In the genomic region with DNA sequence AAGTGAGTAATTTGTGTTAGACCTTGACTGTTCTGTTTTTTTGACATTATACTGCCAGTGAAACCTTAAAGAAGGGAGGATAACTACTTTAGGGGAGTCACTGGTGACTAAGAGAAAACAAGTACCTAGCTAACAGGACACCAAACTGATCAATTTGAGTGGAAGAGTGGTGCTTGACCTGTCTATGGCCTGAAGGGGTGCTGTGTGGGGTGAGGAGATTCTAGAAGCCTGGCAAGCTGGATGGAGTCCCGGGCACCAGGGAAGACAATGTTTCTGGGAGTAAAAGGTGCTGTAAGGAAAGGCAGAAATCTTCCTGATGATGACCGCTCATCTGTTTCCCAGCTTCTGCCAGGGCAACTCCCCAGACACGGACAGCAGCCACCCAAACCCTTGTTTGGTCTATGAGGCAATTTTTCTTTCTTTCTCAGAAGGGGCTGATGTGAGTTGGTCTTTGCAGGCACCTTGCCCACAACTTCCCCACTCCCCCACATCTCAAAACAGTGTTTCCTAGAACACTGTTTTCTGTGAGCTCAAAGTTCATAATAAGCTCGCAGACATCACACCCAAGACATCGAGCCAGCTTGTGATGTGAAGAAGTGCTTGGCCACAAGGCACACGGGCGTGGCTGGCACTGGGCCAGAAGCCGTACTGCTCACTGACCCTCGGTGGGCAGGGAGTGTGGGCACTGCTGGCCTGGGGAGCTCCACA, we compare ENCODE assay signal across 8 cellular contexts. TPM values are rescaled to one million over a fixed set of nuclear protein-coding genes. Genes with fewer than 3 reads are reported as not detected.
DNase-seq lines count a peak whose midpoint lies in the region; ATAC-seq and TF ChIP-seq lines count a peak whose summit lies in the region.

No MANE protein-coding gene starts in this region.

- peaks cover 29% of the 10 kb centered on the region for H3K4me1 ChIP-seq in upper lobe of right lung
- H3K4me1 ChIP-seq in tibial nerve, result peaks cover 0 to 18% (median 7%) of the 10 kb centered on the region in 4 donors

- intact Hi-C loops in upper lobe of right lung (cut with DNase I), result no loop called here

- TF ChIP-seq POLR2A in tibial nerve (IDR thresholded peaks at IDR 0.05), result no peak

- TF ChIP-seq CTCF in upper lobe of right lung (IDR thresholded peaks at IDR 0.05), result no peak
- TF ChIP-seq CTCF in tibial nerve (IDR thresholded peaks at IDR 0.05), result no peak

- H3K9me3 ChIP-seq in upper lobe of right lung, result no peaks in the 10 kb centered on the region
- no peaks in the 10 kb centered on the region for H3K9me3 ChIP-seq in tibial nerve

- H3K36me3 ChIP-seq in upper lobe of right lung (peaks cover 1% of the 10 kb centered on the region), tibial nerve (no peaks in the 10 kb centered on the region)

- DNase-seq in activated CD4-positive, alpha-beta T cell treated with anti-CD3 and anti-CD28 coated beads for 4 hours, result peak; percentile 33 to 35
- no peak for DNase-seq in activated CD4-positive, alpha-beta T cell treated with anti-CD3 and anti-CD28 coated beads, Interleukin-2, amount 50 U/mL, for 1 hour
- DNase-seq in activated T-cell treated with anti-CD3 and anti-CD28 coated beads, Interleukin-2, amount 50 U/mL, for 1 hour, result peak; percentile 47
- DNase-seq in kidney glomerular epithelial cell (lab: John Stamatoyannopoulos, UW), result peak; percentile 57
- DNase-seq in upper lobe of right lung, result no peak
- no peak for DNase-seq in tibial nerve (ENCODE audit: low spot score in 2 of 2)
- no peak for DNase-seq in dermis blood vessel endothelial cell
- DNase-seq in NCI-H2081 (lab: John Stamatoyannopoulos, UW), result no peak

- TF ChIP-seq EP300 in tibial nerve (IDR thresholded peaks at IDR 0.05), result no peak

- H3K27ac ChIP-seq in upper lobe of right lung, result peak overlapping the region; percentile 3
- no peak overlapping the region for H3K27ac ChIP-seq in tibial nerve

- 39 to 41% methylated on average over 9 of the region's 9 CpGs for WGBS in tibial nerve, 2 donors

- H3K27me3 ChIP-seq in upper lobe of right lung (no peaks in the 10 kb centered on the region), tibial nerve (no peaks in the 10 kb centered on the region)

- no peak overlapping the region for H3K4me3 ChIP-seq in upper lobe of right lung
- H3K4me3 ChIP-seq in tibial nerve, result no peak overlapping the region

- ATAC-seq in upper lobe of right lung, result peak; percentile 7

RNA-seq across cellular contexts. Expression of gene TXK, which starts 4.6 kb away (rescaled TPM):
- total RNA-seq in upper lobe of right lung, result 4.4 TPM
- total RNA-seq in tibial nerve, result under 1 TPM in 3 of 4 donors, not detected in 1; 0.22 to 0.84 (median 0.30) TPM
- 0.17 and 0.23 TPM in 2 replicates for total RNA-seq in dermis blood vessel endothelial cell

Comparison
In these comparisons a context has a peak if more than half of its experiments do, and no peak if none do; other contexts are left out.
1. DNase-seq: peak in activated CD4-positive, alpha-beta T cell treated with anti-CD3 and anti-CD28 coated beads for 4 hours (2 of 2), activated T-cell treated with anti-CD3 and anti-CD28 coated beads, Interleukin-2, amount 50 U/mL, for 1 hour (single experiment) and kidney glomerular epithelial cell (single experiment); none in activated CD4-positive, alpha-beta T cell treated with anti-CD3 and anti-CD28 coated beads, Interleukin-2, amount 50 U/mL, for 1 hour (single experiment), upper lobe of right lung (single experiment), tibial nerve (0 of 2), dermis blood vessel endothelial cell (single experiment) and NCI-H2081 (0 of 2).